16 cellular contexts compared by ENCODE assay signal in the genomic region with DNA sequence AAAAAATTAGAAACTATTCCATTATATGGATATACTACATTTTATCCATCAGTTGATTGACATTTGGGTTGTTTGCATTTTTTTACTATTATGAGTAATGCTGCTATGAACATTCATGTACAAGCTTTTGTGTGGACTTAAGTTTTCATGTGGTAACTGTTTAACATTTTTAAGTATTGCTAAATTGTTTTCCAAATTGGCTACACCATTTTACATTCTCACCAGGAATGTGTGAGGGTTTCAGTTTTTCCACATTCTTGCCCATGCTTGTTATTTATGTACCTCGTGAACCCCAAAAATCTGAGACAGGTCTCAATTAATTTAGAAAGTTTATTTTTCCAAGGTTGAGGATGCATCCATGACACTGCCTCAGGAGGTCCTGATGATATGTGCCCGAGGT. TPM values are rescaled to one million over a fixed set of nuclear protein-coding genes. Genes with fewer than 3 reads are reported as not detected.
DNase-seq lines count a peak whose midpoint lies in the region; ATAC-seq and TF ChIP-seq lines count a peak whose summit lies in the region.
"Had no signal": no experiment of that assay in that cellular context is flagged by ENCODE, and none has a peak within 500 bp of the region (broad histone marks: within the 10 kb centered on the region; RNA-seq: fewer than 3 reads in every experiment).

No MANE protein-coding gene starts in this region.

- peaks cover 23% of the 10 kb centered on the region for H3K79me2 ChIP-seq in PC-3 (ENCODE audit: low read length)

- H4K20me1 ChIP-seq in PC-3 (ENCODE audit: low read length), result peaks cover 13% of the 10 kb centered on the region

- POLR2A ChIA-PET in PC-3 (lab: Charles Lee; ENCODE audit: unreplicated experiment), result no interaction called here

- no peak overlapping the region for H3K9ac ChIP-seq in PC-3 (ENCODE audit: low read length)

- H3K9me2 ChIP-seq in PC-3 (replicated peaks; ENCODE audit: low read length), result no peaks in the 10 kb centered on the region

- H3K27me3 ChIP-seq in PC-3 (ENCODE audit: low read length) (no peaks in the 10 kb centered on the region), MG63 (no peaks in the 10 kb centered on the region)
- H3K27me3 ChIP-seq: BE2C had no signal

- CTCF ChIA-PET in PC-3 (lab: Charles Lee), result no interaction called here

- DNase-seq in EH (ENCODE audit: low read depth) (peak; percentile 4), PC-3 (peak; percentile 18), iris pigment epithelial cell (ENCODE audit: low read depth) (peak; percentile 22), MG63 (no peak), left cardiac atrium (no peak), GOT3 (lab: John Stamatoyannopoulos, UW) (no peak)
- DNase-seq: BE2C; C1 segment of cervical spinal cord; Caco-2; CD4-positive, alpha-beta T cell; DMS153; DMS79; H7; KBM-7 had no signal

- H3K9me3 ChIP-seq in PC-3 (ENCODE audit: low read length) (no peaks in the 10 kb centered on the region), MG63 (no peaks in the 10 kb centered on the region)
- H3K9me3 ChIP-seq: BE2C, Caco-2 had no signal

- ATAC-seq in PC-3 (no peak), left cardiac atrium (no peak)
- ATAC-seq: GM23338, HepG2 had no signal

- H3K36me3 ChIP-seq in PC-3 (ENCODE audit: low read depth, low read length) (no peaks in the 10 kb centered on the region), MG63 (peaks cover under 1% of the 10 kb centered on the region; the same call in 1 of the 2 replicates)
- H3K36me3 ChIP-seq: BE2C had no signal

- H3F3A ChIP-seq in PC-3 (ENCODE audit: low read length, unreplicated experiment), result no peaks in the 10 kb centered on the region

- no peak overlapping the region for H3K4me2 ChIP-seq in PC-3 (ENCODE audit: low read length)
- H3K4me2 ChIP-seq: GM23338 had no signal

- TF ChIP-seq CTCF in PC-3 (conservative IDR thresholded peaks at IDR 0.05; ENCODE audit: low read depth, low read length), result no peak

- H3K4me1 ChIP-seq in PC-3 (ENCODE audit: insufficient read depth, low read length), result peaks cover 8% of the 10 kb centered on the region
- H3K4me1 ChIP-seq: BE2C had no signal

- H3K27ac ChIP-seq in PC-3 (ENCODE audit: low read length), result no peak overlapping the region

- BruUV-seq in PC-3 (replicated peaks; lab: Mats Ljungman, UMichigan), result no TSS peak

- H3K4me3 ChIP-seq in PC-3 (ENCODE audit: low read length), result no peak overlapping the region
- H3K4me3 ChIP-seq in MG63, result no peak overlapping the region
- H3K4me3 ChIP-seq: GM23338 had no signal

- no peak overlapping the region for H2AFZ ChIP-seq in PC-3 (ENCODE audit: low read length)
- H2AFZ ChIP-seq: GM23338 had no signal

- intact Hi-C loops in PC-3 (cut with micrococcal nuclease) (no loop called here), left cardiac atrium (cut with DNase I) (no loop called here)

RNA-seq across cellular contexts. Expression of gene TXNL4A, which starts 3.1 kb away (rescaled TPM):
- total RNA-seq in PC-3 (2014; rRNA removed) (148 and 159 TPM in 2 replicates), left cardiac atrium (100 to 1,000 TPM in 1 of 2 donors, 10 to 100 TPM in 1; 92.0 to 114 TPM)
- 69.3 and 176 TPM in 2 replicates for total RNA-seq in MG63 (2014; rRNA removed; shearing (Covaris generic); ENCODE audit: low replicate concordance)

RNA-seq across cellular contexts. Expression of gene HSBP1L1, which starts 27.1 kb away (rescaled TPM):
- total RNA-seq in PC-3 (2014; rRNA removed) (45.7 and 56.8 TPM in 2 replicates), left cardiac atrium (1 to 10 TPM; 9.4 TPM)
- total RNA-seq in MG63 (2014; rRNA removed; shearing (Covaris generic); ENCODE audit: low replicate concordance), result not detected in 2 replicates

RNA-seq across cellular contexts. Expression of gene SLC66A2, which starts 40.0 kb away (rescaled TPM):
- 52.8 and 66.9 TPM in 2 replicates for total RNA-seq in PC-3 (2014; rRNA removed)
- 24.3 and 53.1 TPM in 2 replicates for total RNA-seq in MG63 (2014; rRNA removed; shearing (Covaris generic); ENCODE audit: low replicate concordance)
- 10 to 100 TPM; 31.5 to 31.9 TPM for total RNA-seq in left cardiac atrium

RNA-seq across cellular contexts. Expression of gene RBFA, which starts 42.7 kb away (rescaled TPM):
- total RNA-seq in PC-3 (2014; rRNA removed), result 38.9 and 50.7 TPM in 2 replicates
- 35.0 and 50.7 TPM in 2 replicates for total RNA-seq in MG63 (2014; rRNA removed; shearing (Covaris generic); ENCODE audit: low replicate concordance)
- 10 to 100 TPM; 14.3 to 16.1 TPM for total RNA-seq in left cardiac atrium

Comparison
In these comparisons a context has a peak if more than half of its experiments do, and no peak if none do; other contexts are left out.
1. DNase-seq: peak in EH (single experiment), PC-3 (single experiment) and iris pigment epithelial cell (single experiment); none in MG63 (single experiment), left cardiac atrium (single experiment) and GOT3 (single experiment).
2. RNA of gene HSBP1L1, which starts 27.1 kb away (total RNA-seq): 45.7 to 56.8 TPM in PC-3 and 9.4 TPM in left cardiac atrium; not detected in MG63; every median in the first group is over 10 times any median in the second.